In genomic region chr6:2951723-2952122, GRCh38 we compare ENCODE assay signal across 12 cellular contexts. TPM values are rescaled to one million over a fixed set of nuclear protein-coding genes. Genes with fewer than 3 reads are reported as not detected.
DNase-seq lines count a peak whose midpoint lies in the region; ATAC-seq and TF ChIP-seq lines count a peak whose summit lies in the region.
"Had no signal": no experiment of that assay in that cellular context is flagged by ENCODE, and none has a peak within 500 bp of the region (broad histone marks: within the 10 kb centered on the region; RNA-seq: fewer than 3 reads in every experiment).

No MANE protein-coding gene starts in this region.

- CTCF ChIA-PET in OCI-LY7 (lab: Charles Lee; ENCODE audit: unreplicated experiment) = interaction anchor here (0.6 to 2.7 kb wide), 13 partner anchors 8 to 518 kb away, joined by 3 to 27 read pairs (median 3); partner anchors contain the start of gene SERPINB1

- no peak overlapping the region for H3K4me3 ChIP-seq in OCI-LY7 (ENCODE audit: low read depth, low read length, poor library complexity, severe bottlenecking)
- no peak overlapping the region for H3K4me3 ChIP-seq in thoracic aorta
- H3K4me3 ChIP-seq in MM.1S (ENCODE audit: low read length) = no peak overlapping the region
- H3K4me3 ChIP-seq: SJSA1 had no signal

- H3K4me3 Mint-ChIP-seq in dendritic cell treated with granulocyte-macrophage colony-stimulating factor and Interleukin-4, amounts not matched to agents 40 ng/mL and 50 ng/mL, for 4 days = peak overlapping the region; percentile 57

- no peak for TF ChIP-seq CTCF in OCI-LY7 (conservative IDR thresholded peaks at IDR 0.05; ENCODE audit: low read length)
- no peak for TF ChIP-seq CTCF in thoracic aorta (IDR thresholded peaks at IDR 0.05)
- TF ChIP-seq CTCF in MM.1S (IDR thresholded peaks at IDR 0.05; ENCODE audit: low read length) = no peak

- intact Hi-C loops in OCI-LY7 (cut with micrococcal nuclease; ENCODE audit: unreplicated experiment) = loop anchor here (1.0 kb wide), 1 partner anchor 38 kb away; no protein-coding TSS in a partner anchor
- intact Hi-C loops in dendritic cell treated with granulocyte-macrophage colony-stimulating factor and Interleukin-4, amounts not matched to agents 40 ng/mL and 50 ng/mL, for 4 days (cut with micrococcal nuclease) = loop anchor here (1.0 kb wide), 1 partner anchor 38 kb away; no protein-coding TSS in a partner anchor

- no peaks in the 10 kb centered on the region for H4K20me1 ChIP-seq in OCI-LY7 (ENCODE audit: insufficient read depth, low read length)
- no peaks in the 10 kb centered on the region for H4K20me1 ChIP-seq in MM.1S (ENCODE audit: insufficient read depth, low read length)

- H3K4me2 ChIP-seq in OCI-LY7 (ENCODE audit: low read length) = peak overlapping the region; percentile 69; the same call in 1 of the 2 replicates
- no peak overlapping the region for H3K4me2 ChIP-seq in MM.1S (ENCODE audit: low read depth, low read length)

- POLR2A ChIA-PET in OCI-LY7 (lab: Charles Lee) = interaction anchor here (0.6 to 2.0 kb wide), 14 partner anchors 9 to 258 kb away, joined by 3 to 18 read pairs (median 4); no protein-coding TSS in a partner anchor

- ATAC-seq in thoracic aorta (ENCODE audit: insufficient number of reproducible peaks, low FRiP score, low read depth) = no peak

- H3F3A ChIP-seq in MM.1S (ENCODE audit: insufficient read depth, low read length) = peaks cover 12% of the 10 kb centered on the region; the same call in 1 of the 2 replicates

- no peak overlapping the region for H3K9ac ChIP-seq in MM.1S (ENCODE audit: low read length)

- H3K36me3 ChIP-seq in OCI-LY7 (ENCODE audit: insufficient read depth, low read length) = no peaks in the 10 kb centered on the region
- H3K36me3 ChIP-seq in thoracic aorta = peaks cover 29% of the 10 kb centered on the region
- no peaks in the 10 kb centered on the region for H3K36me3 ChIP-seq in MM.1S (replicated peaks; ENCODE audit: insufficient read depth, low read length)

- H3K36me3 Mint-ChIP-seq in dendritic cell treated with granulocyte-macrophage colony-stimulating factor and Interleukin-4, amounts not matched to agents 40 ng/mL and 50 ng/mL, for 4 days (ENCODE audit: low read depth) = peaks cover 93% of the 10 kb centered on the region

- H3K9me3 ChIP-seq in OCI-LY7 (ENCODE audit: low read length) (no peaks in the 10 kb centered on the region), thoracic aorta (no peaks in the 10 kb centered on the region), MM.1S (replicated peaks; ENCODE audit: insufficient read depth, low read length) (no peaks in the 10 kb centered on the region)
- H3K9me3 ChIP-seq: SJSA1 had no signal

- peaks cover 18% of the 10 kb centered on the region for H3K4me1 Mint-ChIP-seq in dendritic cell treated with granulocyte-macrophage colony-stimulating factor and Interleukin-4, amounts not matched to agents 40 ng/mL and 50 ng/mL, for 4 days (ENCODE audit: low read depth)

- no peaks in the 10 kb centered on the region for H3K9me3 Mint-ChIP-seq in dendritic cell treated with granulocyte-macrophage colony-stimulating factor and Interleukin-4, amounts not matched to agents 40 ng/mL and 50 ng/mL, for 4 days
- H3K9me3 Mint-ChIP-seq: activated CD4-positive, alpha-beta T cell treated with anti-CD3 and anti-CD28 coated beads, Interleukin-2, amount 10 ng/mL, durations not matched to agents 24 days and 14 days had no signal

- DNase-seq in OCI-LY7 (ENCODE audit: low spot score) (no peak), mucosa of gallbladder (ENCODE audit: low spot score) (peak; percentile 35), thoracic aorta (ENCODE audit: low spot score) (no peak), NCI-H1694 (lab: John Stamatoyannopoulos, UW) (no peak), MM.1S (no peak)
- DNase-seq in activated CD4-positive, alpha-beta T cell treated with anti-CD3 and anti-CD28 coated beads for 4 hours = no peak
- DNase-seq: erythroblast, kidney, NCI-H345 had no signal

- peak overlapping the region; percentile 94 for H3K27ac Mint-ChIP-seq in dendritic cell treated with granulocyte-macrophage colony-stimulating factor and Interleukin-4, amounts not matched to agents 40 ng/mL and 50 ng/mL, for 4 days

- H3K27me3 Mint-ChIP-seq in dendritic cell treated with granulocyte-macrophage colony-stimulating factor and Interleukin-4, amounts not matched to agents 40 ng/mL and 50 ng/mL, for 4 days = no peaks in the 10 kb centered on the region

- H3K9me2 ChIP-seq in OCI-LY7 (ENCODE audit: insufficient read depth, low read length) = no peaks in the 10 kb centered on the region
- no peaks in the 10 kb centered on the region for H3K9me2 ChIP-seq in MM.1S (replicated peaks; ENCODE audit: insufficient read depth, low read length)

- H2AFZ ChIP-seq in OCI-LY7 (ENCODE audit: low read length) = peak overlapping the region; percentile 90; the same call in 1 of the 2 replicates
- no peak overlapping the region for H2AFZ ChIP-seq in MM.1S (ENCODE audit: low read length)

- H3K79me2 ChIP-seq in OCI-LY7 (ENCODE audit: insufficient read depth, low read depth, low read length) = no peaks in the 10 kb centered on the region
- H3K79me2 ChIP-seq in MM.1S (ENCODE audit: low read length) = no peaks in the 10 kb centered on the region

- H3K4me1 ChIP-seq in OCI-LY7 (ENCODE audit: insufficient read depth, low read length, poor library complexity, severe bottlenecking) = peaks cover 29% of the 10 kb centered on the region
- peaks cover 5 to 15% of the 10 kb centered on the region in 2 donors for H3K4me1 ChIP-seq in thoracic aorta (ENCODE audit: control insufficient read depth in 1 of 2, low read depth in 2 of 2)
- H3K4me1 ChIP-seq in MM.1S (ENCODE audit: low read length) = peaks cover 17% of the 10 kb centered on the region

- H3K27me3 ChIP-seq in thoracic aorta (replicated peaks; ENCODE audit: insufficient read depth) = no peaks in the 10 kb centered on the region
- H3K27me3 ChIP-seq in MM.1S (replicated peaks; ENCODE audit: insufficient read depth, low read length) = no peaks in the 10 kb centered on the region
- H3K27me3 ChIP-seq: SJSA1 had no signal

- H3K27ac ChIP-seq in OCI-LY7 (ENCODE audit: low read depth, low read length, poor library complexity, severe bottlenecking) (no peak overlapping the region), thoracic aorta (peak overlapping the region; percentile 58 to 70), MM.1S (ENCODE audit: low read length) (no peak overlapping the region)
- H3K27ac ChIP-seq: SJSA1 had no signal

- no TSS peak for BruUV-seq in OCI-LY7 (replicated peaks; lab: Mats Ljungman, UMichigan)

RNA-seq across cellular contexts. Expression of gene SERPINB6, which starts 19.6 kb away (rescaled TPM):
- total RNA-seq in OCI-LY7 (2014; rRNA removed; shearing (Covaris generic)) = not detected in 2 replicates
- total RNA-seq in OCI-LY7 (2022) (8.9 and 13.2 TPM in 2 replicates), mucosa of gallbladder (141 TPM), thoracic aorta (100 to 1,000 TPM; 161 to 180 TPM)

RNA-seq across cellular contexts. Expression of gene NQO2, which starts 48.0 kb away (rescaled TPM):
- total RNA-seq in OCI-LY7 (2014; rRNA removed; shearing (Covaris generic)) = 8.4 and 11.1 TPM in 2 replicates
- total RNA-seq in OCI-LY7 (2022) (9.9 and 12.2 TPM in 2 replicates), mucosa of gallbladder (35.0 TPM), thoracic aorta (10 to 100 TPM; 23.0 to 25.7 TPM)

RNA-seq across cellular contexts. Expression of gene SERPINB9, which starts 48.6 kb away (rescaled TPM):
- total RNA-seq in OCI-LY7 (2014; rRNA removed; shearing (Covaris generic)) = 74.7 and 78.4 TPM in 2 replicates
- total RNA-seq in OCI-LY7 (2022) (166 and 167 TPM in 2 replicates), mucosa of gallbladder (11.8 TPM), thoracic aorta (10 to 100 TPM; 15.7 to 24.0 TPM)

Comparison
In these comparisons a context has a peak if more than half of its experiments do, and no peak if none do; other contexts are left out.
1. H3K27ac ChIP-seq: peak in thoracic aorta (2 of 2); none in OCI-LY7 (single experiment) and MM.1S (single experiment).
2. RNA of gene SERPINB6, which starts 19.6 kb away (total RNA-seq): 161 to 180 TPM in thoracic aorta and 141 TPM in mucosa of gallbladder (single experiment); 8.9 to 13.2 TPM in OCI-LY7; every median in the first group is over 10 times any median in the second.